8 cellular contexts compared by ENCODE assay signal in the genomic region with DNA sequence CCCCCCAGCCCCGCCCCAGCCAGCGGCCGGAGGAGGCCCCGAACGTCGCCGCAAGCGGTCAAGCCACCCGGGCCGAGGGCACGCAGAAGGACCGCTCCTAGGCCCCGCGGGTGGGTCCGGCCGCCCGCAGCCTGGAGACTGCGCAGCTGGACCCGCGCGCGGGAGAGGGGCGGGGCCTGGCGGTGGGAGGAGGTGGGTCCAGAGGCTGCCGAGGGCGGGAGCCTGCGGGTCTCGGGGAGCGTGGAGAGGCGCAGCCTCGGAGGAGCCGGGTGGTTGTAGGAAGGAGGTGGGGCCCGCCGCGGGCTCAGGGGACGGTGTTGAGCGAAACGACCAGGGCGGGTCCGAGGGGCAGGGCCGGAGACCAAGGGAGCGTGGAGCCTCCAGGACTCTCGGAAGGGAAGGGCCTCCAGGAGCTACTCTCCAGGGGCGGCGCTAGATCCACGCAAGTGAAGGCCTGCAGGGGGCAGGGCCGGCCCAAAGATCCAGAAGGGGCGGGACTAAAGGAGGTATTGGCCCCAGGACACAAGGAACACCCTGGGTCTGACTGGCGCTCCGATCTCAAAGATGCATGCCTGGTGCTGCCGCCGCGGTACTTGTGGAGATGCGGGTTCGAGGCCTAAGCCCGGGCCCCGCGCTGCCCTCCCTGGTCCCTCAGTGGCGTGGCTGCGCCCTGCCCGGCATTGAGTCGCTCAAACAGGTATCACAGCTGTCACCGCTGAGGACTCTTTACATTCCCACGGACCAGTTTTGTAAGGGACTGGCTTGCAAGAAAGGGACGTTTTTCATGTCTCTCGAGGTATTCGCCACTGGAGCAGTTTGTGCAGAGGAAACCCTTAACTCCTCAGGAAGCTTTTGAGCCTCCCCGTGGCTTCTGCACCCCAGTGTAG. TPM values are rescaled to one million over a fixed set of nuclear protein-coding genes. Genes with fewer than 3 reads are reported as not detected.
A peak's percentile ranks its signal among the peaks of the same experiment; 100 is the strongest.
DNase-seq lines count a peak whose midpoint lies in the region; ATAC-seq and TF ChIP-seq lines count a peak whose summit lies in the region.

No MANE protein-coding gene starts in this region.

- H3K4me1 Mint-ChIP-seq in T-helper 2 cell treated with Interferon-gamma antibody and Interleukin-4, amounts not matched to agents 5 μg/mL and 100 μg/mL, for 36 hours (ENCODE audit: low read depth): peaks cover 18% of the 10 kb centered on the region

- H3K9me3 ChIP-seq in iPS DF 6.9 (ENCODE audit: control insufficient read depth, insufficient read depth, low read length): no peaks in the 10 kb centered on the region
- no peaks in the 10 kb centered on the region for H3K9me3 ChIP-seq in sigmoid colon

- H3K9me3 Mint-ChIP-seq in T-helper 2 cell treated with Interferon-gamma antibody and Interleukin-4, amounts not matched to agents 5 μg/mL and 100 μg/mL, for 36 hours: no peaks in the 10 kb centered on the region

- ATAC-seq in HG02798 (IDR thresholded peaks at IDR 0.05; ENCODE audit: poor library complexity, unreplicated experiment): peak; percentile 86

- no peaks in the 10 kb centered on the region; the same call in 1 of the 2 replicates for H3K4me1 ChIP-seq in iPS DF 6.9 (ENCODE audit: control insufficient read depth, insufficient read depth, low read length)
- H3K4me1 ChIP-seq in sigmoid colon: peaks cover 0 to 19% (median 11%) of the 10 kb centered on the region in 4 donors

- peak; percentile 76 for DNase-seq in NCI-H146 treated with DMSO at 0.1 percent for 48 hours (lab: John Stamatoyannopoulos, UW; ENCODE audit: unreplicated experiment)
- peak; percentile 77 for DNase-seq in T-helper 2 cell treated with Interferon-gamma antibody and Interleukin-4, amounts not matched to agents 5 μg/mL and 100 μg/mL, for 36 hours (ENCODE audit: low spot score)
- DNase-seq in astrocyte of the hippocampus (ENCODE audit: low read depth, low spot score): peak; percentile 90
- no peak for DNase-seq in iPS DF 6.9 (ENCODE audit: low read depth, low spot score)
- DNase-seq in sigmoid colon: peak; percentile 96
- DNase-seq in A172 (ENCODE audit: low spot score): no peak

- H3K27ac ChIP-seq in iPS DF 6.9 (ENCODE audit: low read length) (no peak overlapping the region), sigmoid colon (peak overlapping the region; percentile 80 to 85 (median 83))

- H3K4me3 Mint-ChIP-seq in T-helper 2 cell treated with Interferon-gamma antibody and Interleukin-4, amounts not matched to agents 5 μg/mL and 100 μg/mL, for 36 hours: peak overlapping the region; percentile 71

- H3K4me3 ChIP-seq in GM12875 (ENCODE audit: low read depth, low read length) (peak overlapping the region; percentile 47), iPS DF 6.9 (ENCODE audit: low read length) (peak overlapping the region; percentile 66; the same call in 1 of the 2 replicates), sigmoid colon (peak overlapping the region; percentile 63 to 67 (median 64))

- intact Hi-C loops in sigmoid colon (cut with DNase I): loop anchor here (2.0 to 10.0 kb wide), 3 partner anchors 66 to 217 kb away; a partner anchor contains a TSS

- H3K36me3 Mint-ChIP-seq in T-helper 2 cell treated with Interferon-gamma antibody and Interleukin-4, amounts not matched to agents 5 μg/mL and 100 μg/mL, for 36 hours (ENCODE audit: low read depth): peaks cover 6% of the 10 kb centered on the region

- TF ChIP-seq CTCF in GM12875 (IDR thresholded peaks at IDR 0.05; ENCODE audit: borderline replicate concordance, insufficient read depth, low read depth, low read length) (peak; percentile 50; the same call in 1 of the 2 replicates), sigmoid colon (IDR thresholded peaks at IDR 0.05) (peak; percentile 15 to 45 (median 30))

- H3K27me3 ChIP-seq in iPS DF 6.9 (ENCODE audit: control insufficient read depth, insufficient read depth, low read length) (no peaks in the 10 kb centered on the region), sigmoid colon (no peaks in the 10 kb centered on the region)

- no peaks in the 10 kb centered on the region for H3K36me3 ChIP-seq in iPS DF 6.9 (ENCODE audit: control insufficient read depth, insufficient read depth, low read length)
- peaks cover 0 to 11% (median 0%) of the 10 kb centered on the region in 4 donors for H3K36me3 ChIP-seq in sigmoid colon

- TF ChIP-seq EP300 in sigmoid colon (IDR thresholded peaks at IDR 0.05): no peak

- peaks cover 3% of the 10 kb centered on the region for H3K27me3 Mint-ChIP-seq in T-helper 2 cell treated with Interferon-gamma antibody and Interleukin-4, amounts not matched to agents 5 μg/mL and 100 μg/mL, for 36 hours (ENCODE audit: low read depth)

- H3K27ac Mint-ChIP-seq in T-helper 2 cell treated with Interferon-gamma antibody and Interleukin-4, amounts not matched to agents 5 μg/mL and 100 μg/mL, for 36 hours: peak overlapping the region; percentile 67

- no peak for TF ChIP-seq POLR2A in sigmoid colon (IDR thresholded peaks at IDR 0.05)

- no CpG with 5 or more reads among the region's 68 CpGs for WGBS in iPS DF 6.9 (ENCODE audit: insufficient coverage, insufficient read length)
- WGBS in sigmoid colon, 2 donors: 1% methylated on average over 68 of the region's 68 CpGs

RNA-seq across cellular contexts. Expression of a gene that starts 5.9 kb away (rescaled TPM):
- total RNA-seq in sigmoid colon: 10 to 100 TPM; 37.7 to 59.6 (median 45.7) TPM
- 10 to 100 TPM; 38.4 to 63.1 (median 53.4) TPM for polyA plus RNA-seq in sigmoid colon
- 67.2 and 73.1 TPM in 2 replicates for total RNA-seq in A172 (2014; rRNA removed; shearing (Covaris generic))

RNA-seq across cellular contexts. Expression of a gene that starts 6.1 kb away (rescaled TPM):
- 100 to 1,000 TPM in 2 of 4 donors, 10 to 100 TPM in 2; 83.1 to 103 (median 94.9) TPM for total RNA-seq in sigmoid colon
- polyA plus RNA-seq in sigmoid colon: 10 to 100 TPM; 65.0 to 80.8 (median 77.5) TPM
- total RNA-seq in A172 (2014; rRNA removed; shearing (Covaris generic)): 57.4 and 59.2 TPM in 2 replicates

RNA-seq across cellular contexts. Expression of a gene that starts 19.8 kb away (rescaled TPM):
- 10 to 100 TPM in 1 of 4 donors, 1 to 10 TPM in 3; 5.6 to 20.2 (median 6.0) TPM for total RNA-seq in sigmoid colon
- 10 to 100 TPM in 1 of 3 donors, 1 to 10 TPM in 2; 6.0 to 43.9 (median 9.0) TPM for polyA plus RNA-seq in sigmoid colon
- total RNA-seq in A172 (2014; rRNA removed; shearing (Covaris generic)): 18.9 and 32.6 TPM in 2 replicates

RNA-seq across cellular contexts. Expression of a gene that starts 27.2 kb away (rescaled TPM):
- total RNA-seq in sigmoid colon: 1 to 10 TPM; 2.4 to 6.9 (median 4.4) TPM
- 10 to 100 TPM in 1 of 3 donors, 1 to 10 TPM in 2; 6.6 to 42.0 (median 6.7) TPM for polyA plus RNA-seq in sigmoid colon
- total RNA-seq in A172 (2014; rRNA removed; shearing (Covaris generic)): 0.59 and 0.74 TPM in 2 replicates

RNA-seq across cellular contexts. Expression of a gene that starts 56.2 kb away (rescaled TPM):
- 10 to 100 TPM in 3 of 4 donors, 1 to 10 TPM in 1; 4.1 to 25.7 (median 21.4) TPM for total RNA-seq in sigmoid colon
- 1 to 10 TPM; 2.3 to 6.9 (median 6.0) TPM for polyA plus RNA-seq in sigmoid colon
- 15.3 and 16.5 TPM in 2 replicates for total RNA-seq in A172 (2014; rRNA removed; shearing (Covaris generic))

Comparison
In these comparisons a context has a peak if more than half of its experiments do, and no peak if none do; other contexts are left out.
1. DNase-seq: peak in NCI-H146 treated with DMSO at 0.1 percent for 48 hours (single experiment), T-helper 2 cell treated with Interferon-gamma antibody and Interleukin-4, amounts not matched to agents 5 μg/mL and 100 μg/mL, for 36 hours (single experiment), astrocyte of the hippocampus (single experiment) and sigmoid colon (single experiment); none in iPS DF 6.9 (single experiment) and A172 (single experiment).
2. Peak in every context shown above with its lines, with median percentiles within 50 percentile points of each other: H3K4me3 ChIP-seq.